In genomic region chr19:32317045-32317444, GRCh38 we compare ENCODE assay signal across 15 cellular contexts. TPM values are rescaled to one million over a fixed set of nuclear protein-coding genes. Genes with fewer than 3 reads are reported as not detected.
DNase-seq lines count a peak whose midpoint lies in the region; ATAC-seq and TF ChIP-seq lines count a peak whose summit lies in the region.
"Had no signal": no experiment of that assay in that cellular context is flagged by ENCODE, and none has a peak within 500 bp of the region (broad histone marks: within the 10 kb centered on the region; RNA-seq: fewer than 3 reads in every experiment).

No MANE protein-coding gene starts in this region.

- H2AK5ac ChIP-seq in mesendoderm (ENCODE audit: low read length), result no peak overlapping the region

- H3K27ac Mint-ChIP-seq in endodermal cell, result no peak overlapping the region
- H3K27ac Mint-ChIP-seq in activated CD4-positive, alpha-beta memory T cell treated with anti-CD3 and anti-CD28 coated beads, Interleukin-2, amount 10 ng/mL, durations not matched to agents 7 days and 5 days, result no peak overlapping the region
- H3K27ac Mint-ChIP-seq: CD8-positive, alpha-beta T cell had no signal

- DNase-seq in SK-N-MC (ENCODE audit: low read depth, low spot score) (no peak), endodermal cell (peak; percentile 43), mesendoderm (peak; percentile 13), cerebellum (ENCODE audit: low spot score) (no peak)
- no peak for DNase-seq in activated effector memory CD4-positive, alpha-beta T cell treated with anti-CD3 and anti-CD28 coated beads, Interleukin-2, amount 50 U/mL, for 16 hours
- DNase-seq in activated CD4-positive, alpha-beta memory T cell treated with anti-CD3 and anti-CD28 coated beads, Interleukin-2, amount 10 ng/mL, durations not matched to agents 7 days and 5 days, result no peak
- DNase-seq: CD8-positive, alpha-beta T cell; COR-L47; DMS153; DMS79 treated with DMSO at 0.1 percent for 48 hours; EL had no signal

- H3K79me2 ChIP-seq in mesendoderm (ENCODE audit: control insufficient read depth, insufficient read depth, low read length), result no peaks in the 10 kb centered on the region

- H3K27me3 ChIP-seq in endodermal cell (ENCODE audit: control insufficient read depth, insufficient read depth, low read length, poor library complexity, severe bottlenecking), result no peaks in the 10 kb centered on the region
- H3K27me3 ChIP-seq in mesendoderm (ENCODE audit: insufficient read depth, low read length, poor library complexity), result no peaks in the 10 kb centered on the region

- CTCF ChIA-PET in activated CD4-positive, alpha-beta memory T cell treated with anti-CD3 and anti-CD28 coated beads, Interleukin-2, amount 10 ng/mL, durations not matched to agents 7 days and 5 days (lab: Charles Lee), result no interaction called here

- no peak overlapping the region for H3K4ac ChIP-seq in mesendoderm (ENCODE audit: low read depth, low read length)

- no peaks in the 10 kb centered on the region for H3K9me3 Mint-ChIP-seq in endodermal cell
- H3K9me3 Mint-ChIP-seq in activated CD4-positive, alpha-beta memory T cell treated with anti-CD3 and anti-CD28 coated beads, Interleukin-2, amount 10 ng/mL, durations not matched to agents 7 days and 5 days, result no peaks in the 10 kb centered on the region
- H3K9me3 Mint-ChIP-seq: CD8-positive, alpha-beta T cell had no signal

- H3K56ac ChIP-seq in mesendoderm (ENCODE audit: low read length), result no peak overlapping the region

- POLR2A ChIA-PET in activated CD4-positive, alpha-beta memory T cell treated with anti-CD3 and anti-CD28 coated beads, Interleukin-2, amount 10 ng/mL, durations not matched to agents 7 days and 5 days (lab: Charles Lee), result no interaction called here

- no peak overlapping the region for H4K8ac ChIP-seq in mesendoderm (ENCODE audit: low read depth, low read length)

- H2BK15ac ChIP-seq in mesendoderm (replicated peaks; ENCODE audit: low read depth), result no peak overlapping the region

- peaks cover 9% of the 10 kb centered on the region for H3K4me1 Mint-ChIP-seq in endodermal cell
- H3K4me1 Mint-ChIP-seq in activated CD4-positive, alpha-beta memory T cell treated with anti-CD3 and anti-CD28 coated beads, Interleukin-2, amount 10 ng/mL, durations not matched to agents 7 days and 5 days, result no peaks in the 10 kb centered on the region
- H3K4me1 Mint-ChIP-seq: CD14-positive monocyte had no signal

- H3K27ac ChIP-seq in SK-N-MC (0 out of 2 replicates have a peak overlapping the region, but pooled peaks have one; percentile 11), endodermal cell (ENCODE audit: low read depth, low read length) (peak overlapping the region; percentile 49), mesendoderm (ENCODE audit: low read depth, low read length) (no peak overlapping the region)

- H3K4me2 ChIP-seq in mesendoderm (ENCODE audit: low read length), result no peak overlapping the region

- H3K36me3 ChIP-seq in SK-N-MC (ENCODE audit: insufficient read depth, low read length) (no peaks in the 10 kb centered on the region), endodermal cell (ENCODE audit: control insufficient read depth, insufficient read depth, low read length) (no peaks in the 10 kb centered on the region), mesendoderm (ENCODE audit: control insufficient read depth, insufficient read depth, low read length) (no peaks in the 10 kb centered on the region)

- ATAC-seq in HG02973 (IDR thresholded peaks at IDR 0.05; ENCODE audit: unreplicated experiment), result no peak
- ATAC-seq: CD8-positive, alpha-beta T cell; HCT116; HepG2 had no signal

- no peak overlapping the region for H3K4me3 ChIP-seq in SK-N-MC
- H3K4me3 ChIP-seq in endodermal cell (ENCODE audit: low read length), result no peak overlapping the region
- H3K4me3 ChIP-seq in mesendoderm (ENCODE audit: low read length), result no peak overlapping the region

- no peak overlapping the region for H3K23ac ChIP-seq in mesendoderm (ENCODE audit: low read length)

- H3K9ac ChIP-seq in SK-N-MC (ENCODE audit: insufficient read length), result no peak overlapping the region
- H3K9ac ChIP-seq in endodermal cell (ENCODE audit: extremely low read depth, low read length, poor library complexity, severe bottlenecking), result no peak overlapping the region
- no peak overlapping the region for H3K9ac ChIP-seq in mesendoderm (ENCODE audit: low read length)

- H3K4me1 ChIP-seq in endodermal cell (ENCODE audit: control insufficient read depth, insufficient read depth, low read length) (peaks cover 2% of the 10 kb centered on the region), mesendoderm (ENCODE audit: control insufficient read depth, low read depth, low read length) (no peaks in the 10 kb centered on the region)

- TF ChIP-seq CTCF in endodermal cell (conservative IDR thresholded peaks at IDR 0.05), result no peak

- H4K5ac ChIP-seq in mesendoderm (ENCODE audit: low read length), result no peak overlapping the region

- WGBS in endodermal cell (ENCODE audit: insufficient coverage in 1 of 2, insufficient read length in 1 of 2), 2 experiments, result 51 to 73% methylated on average over 4 of the region's 4 CpGs
- WGBS in mesendoderm (ENCODE audit: extremely low coverage, insufficient coverage, low lambda C conversion rate), result no CpG with 5 or more reads among the region's 4 CpGs

- no peaks in the 10 kb centered on the region for H3K79me1 ChIP-seq in mesendoderm (ENCODE audit: low read length)

- no peak overlapping the region for H3K4me3 Mint-ChIP-seq in endodermal cell
- no peak overlapping the region for H3K4me3 Mint-ChIP-seq in activated CD4-positive, alpha-beta memory T cell treated with anti-CD3 and anti-CD28 coated beads, Interleukin-2, amount 10 ng/mL, durations not matched to agents 7 days and 5 days
- H3K4me3 Mint-ChIP-seq: CD8-positive, alpha-beta T cell had no signal

- H2BK120ac ChIP-seq in mesendoderm (ENCODE audit: low read depth, low read length), result no peak overlapping the region

- no peak overlapping the region for H2BK5ac ChIP-seq in mesendoderm (ENCODE audit: low read length)

- no peaks in the 10 kb centered on the region for H3K36me3 Mint-ChIP-seq in endodermal cell (ENCODE audit: low read depth)
- H3K36me3 Mint-ChIP-seq in activated CD4-positive, alpha-beta memory T cell treated with anti-CD3 and anti-CD28 coated beads, Interleukin-2, amount 10 ng/mL, durations not matched to agents 7 days and 5 days (ENCODE audit: low read depth), result no peaks in the 10 kb centered on the region
- H3K36me3 Mint-ChIP-seq: CD14-positive monocyte; CD8-positive, alpha-beta T cell had no signal

- H3K9me3 ChIP-seq in SK-N-MC (ENCODE audit: low read depth, low read length), result no peaks in the 10 kb centered on the region
- no peaks in the 10 kb centered on the region for H3K9me3 ChIP-seq in endodermal cell (ENCODE audit: control insufficient read depth, low read length)

- no peak overlapping the region for H3K18ac ChIP-seq in mesendoderm (ENCODE audit: low read length)

- no peaks in the 10 kb centered on the region for H3K27me3 Mint-ChIP-seq in endodermal cell (ENCODE audit: insufficient read depth)
- H3K27me3 Mint-ChIP-seq in activated CD4-positive, alpha-beta memory T cell treated with anti-CD3 and anti-CD28 coated beads, Interleukin-2, amount 10 ng/mL, durations not matched to agents 7 days and 5 days, result no peaks in the 10 kb centered on the region

RNA-seq across cellular contexts. Expression of gene ZNF507, which starts 28.4 kb away (rescaled TPM):
- total RNA-seq in endodermal cell (10 to 100 TPM; 28.0 to 32.5 TPM), cerebellum (33.9 TPM)
- 22.0 TPM for polyA plus RNA-seq in endodermal cell (2013, experiment 1 of 2)
- 21.6 TPM for polyA plus RNA-seq in endodermal cell (2013, experiment 2 of 2)
- polyA plus RNA-seq in mesendoderm (2013, experiment 1 of 2), result 17.5 TPM
- polyA plus RNA-seq in mesendoderm (2013, experiment 2 of 2), result 17.4 TPM
- 10 to 100 TPM; 23.4 to 23.7 TPM for total RNA-seq in activated CD4-positive, alpha-beta memory T cell treated with anti-CD3 and anti-CD28 coated beads, Interleukin-2, amount 10 ng/mL, durations not matched to agents 7 days and 5 days

Comparison
In these comparisons a context has a peak if more than half of its experiments do, and no peak if none do; other contexts are left out.
1. DNase-seq: peak in endodermal cell (single experiment) and mesendoderm (single experiment); none in SK-N-MC (single experiment), activated effector memory CD4-positive, alpha-beta T cell treated with anti-CD3 and anti-CD28 coated beads, Interleukin-2, amount 50 U/mL, for 16 hours (single experiment), activated CD4-positive, alpha-beta memory T cell treated with anti-CD3 and anti-CD28 coated beads, Interleukin-2, amount 10 ng/mL, durations not matched to agents 7 days and 5 days (single experiment) and cerebellum (single experiment).